ENCODE assay signal across 1 cellular context in the genomic region with DNA sequence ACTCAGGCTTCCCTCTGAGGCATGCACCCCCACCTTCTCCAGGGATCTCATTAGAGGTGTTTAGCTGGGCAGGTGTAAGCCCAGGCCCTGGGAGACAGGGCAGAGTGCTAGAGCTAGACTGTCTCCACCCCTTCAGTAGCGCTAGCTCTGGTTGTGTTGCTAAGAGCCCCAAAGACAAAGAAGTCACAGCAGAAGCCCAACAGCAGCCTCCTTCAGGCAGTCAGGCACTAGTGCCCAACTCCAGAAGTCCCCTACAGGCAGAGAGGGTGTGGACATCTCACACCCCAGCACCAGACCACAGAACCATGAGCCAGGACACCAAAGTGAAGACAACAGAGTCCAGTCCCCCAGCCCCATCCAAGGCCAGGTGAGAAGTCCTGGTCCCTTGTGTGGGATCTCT.
TF ChIP-seq lines count a peak whose summit lies in the region.

A gene with protein sequence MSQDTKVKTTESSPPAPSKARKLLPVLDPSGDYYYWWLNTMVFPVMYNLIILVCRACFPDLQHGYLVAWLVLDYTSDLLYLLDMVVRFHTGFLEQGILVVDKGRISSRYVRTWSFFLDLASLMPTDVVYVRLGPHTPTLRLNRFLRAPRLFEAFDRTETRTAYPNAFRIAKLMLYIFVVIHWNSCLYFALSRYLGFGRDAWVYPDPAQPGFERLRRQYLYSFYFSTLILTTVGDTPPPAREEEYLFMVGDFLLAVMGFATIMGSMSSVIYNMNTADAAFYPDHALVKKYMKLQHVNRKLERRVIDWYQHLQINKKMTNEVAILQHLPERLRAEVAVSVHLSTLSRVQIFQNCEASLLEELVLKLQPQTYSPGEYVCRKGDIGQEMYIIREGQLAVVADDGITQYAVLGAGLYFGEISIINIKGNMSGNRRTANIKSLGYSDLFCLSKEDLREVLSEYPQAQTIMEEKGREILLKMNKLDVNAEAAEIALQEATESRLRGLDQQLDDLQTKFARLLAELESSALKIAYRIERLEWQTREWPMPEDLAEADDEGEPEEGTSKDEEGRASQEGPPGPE (plus strand): TSS at position 188 of the 400 bp plus-strand sequence. CDS start 118 bp downstream, at position 306.

TF ChIP-seq in SK-N-SH, 30 proteins besides CTCF, POLR2A, EP300 and RAD21 (continued from another document):
- TF ChIP-seq, protein P1, sequence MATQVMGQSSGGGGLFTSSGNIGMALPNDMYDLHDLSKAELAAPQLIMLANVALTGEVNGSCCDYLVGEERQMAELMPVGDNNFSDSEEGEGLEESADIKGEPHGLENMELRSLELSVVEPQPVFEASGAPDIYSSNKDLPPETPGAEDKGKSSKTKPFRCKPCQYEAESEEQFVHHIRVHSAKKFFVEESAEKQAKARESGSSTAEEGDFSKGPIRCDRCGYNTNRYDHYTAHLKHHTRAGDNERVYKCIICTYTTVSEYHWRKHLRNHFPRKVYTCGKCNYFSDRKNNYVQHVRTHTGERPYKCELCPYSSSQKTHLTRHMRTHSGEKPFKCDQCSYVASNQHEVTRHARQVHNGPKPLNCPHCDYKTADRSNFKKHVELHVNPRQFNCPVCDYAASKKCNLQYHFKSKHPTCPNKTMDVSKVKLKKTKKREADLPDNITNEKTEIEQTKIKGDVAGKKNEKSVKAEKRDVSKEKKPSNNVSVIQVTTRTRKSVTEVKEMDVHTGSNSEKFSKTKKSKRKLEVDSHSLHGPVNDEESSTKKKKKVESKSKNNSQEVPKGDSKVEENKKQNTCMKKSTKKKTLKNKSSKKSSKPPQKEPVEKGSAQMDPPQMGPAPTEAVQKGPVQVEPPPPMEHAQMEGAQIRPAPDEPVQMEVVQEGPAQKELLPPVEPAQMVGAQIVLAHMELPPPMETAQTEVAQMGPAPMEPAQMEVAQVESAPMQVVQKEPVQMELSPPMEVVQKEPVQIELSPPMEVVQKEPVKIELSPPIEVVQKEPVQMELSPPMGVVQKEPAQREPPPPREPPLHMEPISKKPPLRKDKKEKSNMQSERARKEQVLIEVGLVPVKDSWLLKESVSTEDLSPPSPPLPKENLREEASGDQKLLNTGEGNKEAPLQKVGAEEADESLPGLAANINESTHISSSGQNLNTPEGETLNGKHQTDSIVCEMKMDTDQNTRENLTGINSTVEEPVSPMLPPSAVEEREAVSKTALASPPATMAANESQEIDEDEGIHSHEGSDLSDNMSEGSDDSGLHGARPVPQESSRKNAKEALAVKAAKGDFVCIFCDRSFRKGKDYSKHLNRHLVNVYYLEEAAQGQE (IDR thresholded peaks at IDR 0.05; ENCODE audit: low read depth, low read length): no peak
- no peak for TF ChIP-seq GATA2 (CRISPR knock-in tag; IDR thresholded peaks at IDR 0.05)
- TF ChIP-seq RFX5 (IDR thresholded peaks at IDR 0.05; ENCODE audit: low read length): no peak
- no peak for TF ChIP-seq SIN3A (IDR thresholded peaks at IDR 0.05; ENCODE audit: borderline replicate concordance, low read depth, low read length)
- TF ChIP-seq USF2 (IDR thresholded peaks at IDR 0.05; ENCODE audit: borderline replicate concordance, low read depth, low read length): no peak
- no peak for TF ChIP-seq EZH2phosphoT487 (IDR thresholded peaks at IDR 0.05; ENCODE audit: borderline replicate concordance, low read depth)
- no peak for TF ChIP-seq YY1 (IDR thresholded peaks at IDR 0.05; ENCODE audit: low read depth)
- no peak for TF ChIP-seq RXRA (IDR thresholded peaks at IDR 0.05; ENCODE audit: borderline replicate concordance, low read depth)
- no peak for TF ChIP-seq TAF1 (IDR thresholded peaks at IDR 0.05; ENCODE audit: borderline replicate concordance, low read depth, low read length)
TF ChIP-seq in SK-N-SH: peak in this region for 0.
